In genomic region chr20:35568645-35569044, GRCh38 we compare ENCODE assay signal across 13 cellular contexts. TPM values are rescaled to one million over a fixed set of nuclear protein-coding genes. Genes with fewer than 3 reads are reported as not detected.
DNase-seq lines count a peak whose midpoint lies in the region; ATAC-seq, FAIRE-seq and TF ChIP-seq lines count a peak whose summit lies in the region.
"Had no signal": no experiment of that assay in that cellular context is flagged by ENCODE, and none has a peak within 500 bp of the region (broad histone marks: within the 10 kb centered on the region; RNA-seq: fewer than 3 reads in every experiment).

No MANE protein-coding gene starts in this region.

- peaks cover 5 to 8% of the 10 kb centered on the region in 2 donors for H3K36me3 Mint-ChIP-seq in naive B cell

- H3K4me1 Mint-ChIP-seq in naive B cell: peaks cover 0 to 4% (median 1%) of the 10 kb centered on the region in 3 donors

- H3K9me3 ChIP-seq in GM12878 (replicated peaks; ENCODE audit: control insufficient read depth, insufficient read depth, low read length): peaks cover 2% of the 10 kb centered on the region; the same call in 1 of the 3 replicates

- CTCF ChIA-PET in GM12878 (lab: Yijun Ruan, JAX): interaction anchor here (0.6 kb wide), 1 partner anchor 167 kb away, joined by 3 read pairs; no protein-coding TSS in a partner anchor

- POLR2A ChIA-PET in GM12878 (lab: Charles Lee): interaction anchor here (0.6 kb wide), 1 partner anchor 1158 kb away, joined by 6 read pairs; no protein-coding TSS in a partner anchor

- H3K9ac ChIP-seq in KMS-11: no peak overlapping the region
- no peak overlapping the region for H3K9ac ChIP-seq in GM12878 (ENCODE audit: control insufficient read depth, insufficient read depth, low read length)

- H3K9me3 Mint-ChIP-seq in naive B cell: peaks cover 0 to 22% (median 11%) of the 10 kb centered on the region in 7 donors

- no peaks in the 10 kb centered on the region for H3K36me3 ChIP-seq in KMS-11 (ENCODE audit: insufficient read depth)
- H3K36me3 ChIP-seq in GM12878 (ENCODE audit: control insufficient read depth in 2 of 2, insufficient read depth in 2 of 2, low read length in 1 of 2): no peaks in the 10 kb centered on the region
- H3K36me3 ChIP-seq: heart left ventricle had no signal

- no peaks in the 10 kb centered on the region for H3K27me3 ChIP-seq in KMS-11 (ENCODE audit: insufficient read depth, low read depth)
- no peaks in the 10 kb centered on the region for H3K27me3 ChIP-seq in GM12878 (replicated peaks in 1 of 2; ENCODE audit: control insufficient read depth in 2 of 2, insufficient read depth in 2 of 2, low read length in 1 of 2)
- H3K27me3 ChIP-seq: heart left ventricle had no signal

- no TSS peak for BruUV-seq in GM12878 (replicated peaks; lab: Mats Ljungman, UMichigan)

- no peak for TF ChIP-seq POLR2A in GM12878 (IDR thresholded peaks at IDR 0.05; ENCODE audit: low read depth, low read length)

- ATAC-seq in GM12878 (peak; percentile 63), naive B cell (ENCODE audit: low read depth in 2 of 2) (peak in 1 of 2 donors; percentile 45), HG03439 (IDR thresholded peaks at IDR 0.05; ENCODE audit: unreplicated experiment) (no peak)
- ATAC-seq: heart left ventricle had no signal

- RAD21 ChIA-PET in GM12878 (lab: Charles Lee; ENCODE audit: unreplicated experiment): interaction anchor here (0.8 to 1.0 kb wide), 2 partner anchors 51 to 316 kb away, joined by 4 read pairs; no protein-coding TSS in a partner anchor

- H3K4me3 ChIP-seq in KMS-11 (IDR thresholded peaks at IDR 0.05; ENCODE audit: insufficient read depth, low read depth, low read length): no peak overlapping the region
- H3K4me3 ChIP-seq in GM12878: no peak overlapping the region
- H3K4me3 ChIP-seq: heart left ventricle had no signal

- in situ Hi-C loops in GM12878 (cut with MboI): no loop called here

- no peaks in the 10 kb centered on the region for H4K20me1 ChIP-seq in KMS-11 (ENCODE audit: insufficient read depth)
- no peaks in the 10 kb centered on the region for H4K20me1 ChIP-seq in GM12878 (ENCODE audit: control insufficient read depth, insufficient read depth)

- intact Hi-C loops in GM12878 (cut with micrococcal nuclease; ENCODE audit: unreplicated experiment): no loop called here

- no peak for TF ChIP-seq EP300 in GM12878 (IDR thresholded peaks at IDR 0.05; ENCODE audit: borderline replicate concordance in 1 of 2, control insufficient read depth in 1 of 2, low read depth in 2 of 2, low read length in 2 of 2)

- H3K4me3 Mint-ChIP-seq in naive B cell: no peak overlapping the region

- DNase-seq in NCI-H2196 (lab: John Stamatoyannopoulos, UW; ENCODE audit: unreplicated experiment) (peak; percentile 28), NCI-H2196 treated with DMSO at 0.1 percent for 48 hours (lab: John Stamatoyannopoulos, UW; ENCODE audit: unreplicated experiment) (no peak), GM12878 (ENCODE audit: low read depth, low spot score) (no peak), naive B cell (peak; percentile 5), ecto neural progenitor cell (ENCODE audit: low spot score) (no peak)
- no peak for DNase-seq in stimulated activated CD4-positive, alpha-beta T cell treated with anti-CD3 and anti-CD28 coated beads, Interleukin-2, amount 100 ng/mL, for 24 hours
- DNase-seq: activated gamma-delta T cell, heart left ventricle, NCI-H1436 had no signal

- H3K27ac ChIP-seq in KMS-11 (no peak overlapping the region), GM12878 (ENCODE audit: control insufficient read depth, insufficient read depth) (no peak overlapping the region)
- H3K27ac ChIP-seq: heart left ventricle had no signal

- no peak for FAIRE-seq in GM12878 (lab: Jason Lieb, UNC)

- H3K27me3 Mint-ChIP-seq in naive B cell: peaks cover 0 to 9% (median 4%) of the 10 kb centered on the region in 3 donors

- H3K4me1 ChIP-seq in KMS-11 (ENCODE audit: low read depth, poor library complexity, severe bottlenecking) (peaks cover 5% of the 10 kb centered on the region), GM12878 (ENCODE audit: control insufficient read depth, insufficient read depth, low read length) (no peaks in the 10 kb centered on the region)
- H3K4me1 ChIP-seq: heart left ventricle had no signal

- TF ChIP-seq CTCF in KMS-11 (conservative IDR thresholded peaks at IDR 0.05; ENCODE audit: low read depth, low read length): peak; percentile 55
- peak; percentile 29 to 42 (median 37); a peak in 5 of 6 replicates for TF ChIP-seq CTCF in GM12878 (IDR thresholded peaks at IDR 0.05 in 2 of 3, conservative IDR thresholded peaks at IDR 0.05 in 1 of 3; ENCODE audit: control insufficient read depth in 2 of 3, extremely low read depth in 1 of 3, insufficient read depth in 1 of 3, low read depth in 3 of 3, low read length in 3 of 3)

- H3K4me2 ChIP-seq in KMS-11 (no peak overlapping the region), GM12878 (ENCODE audit: control insufficient read depth, insufficient read depth) (no peak overlapping the region)

- 0% methylated on average over 2 of the region's 2 CpGs for WGBS in GM12878 (ENCODE audit: insufficient coverage, insufficient replicate concordance, low lambda C conversion rate, missing lambda C conversion rate)

- H3K27ac Mint-ChIP-seq in naive B cell: peak overlapping the region in 1 of 6 donors; percentile 1

- H2AFZ ChIP-seq in KMS-11 (ENCODE audit: low read depth): no peak overlapping the region
- no peak overlapping the region for H2AFZ ChIP-seq in GM12878 (ENCODE audit: control insufficient read depth, low read depth, low read length)

- TF ChIP-seq RAD21 in GM12878 (IDR thresholded peaks at IDR 0.05; ENCODE audit: insufficient read depth, low read depth, low read length): peak; percentile 45; the same call in 1 of the 2 replicates

- SMC1A ChIA-PET in GM12878 (lab: Charles Lee; ENCODE audit: uncharacterized antibody, unreplicated experiment): no interaction called here

- no peaks in the 10 kb centered on the region for H3K79me2 ChIP-seq in KMS-11 (ENCODE audit: insufficient read depth, low read depth)
- no peaks in the 10 kb centered on the region for H3K79me2 ChIP-seq in GM12878 (ENCODE audit: control insufficient read depth, insufficient read depth, low read length)

TF ChIP-seq in GM12878, 131 proteins besides CTCF, POLR2A, EP300 and RAD21 (continues in another document):
- no peak for TF ChIP-seq POLR2AphosphoS2 (IDR thresholded peaks at IDR 0.05; ENCODE audit: low read depth, low read length)

RNA-seq across cellular contexts. Expression of gene ERGIC3, which starts 26.8 kb away (rescaled TPM):
- 81.3 and 83.1 TPM in 2 replicates for total RNA-seq in GM12878 (2013; cell fraction: nucleolus; rRNA removed)
- total RNA-seq in GM12878 (2014; rRNA removed) (119 and 121 TPM in 2 replicates), GM12878 (2014; rRNA removed; fragmentation: Illumina TruSeq; extraction: Trizol) (114 and 116 TPM in 2 replicates), GM12878 (2021) (142 and 149 TPM in 2 replicates)
- polyA plus RNA-seq in GM12878 (2011; ENCODE audit: low read depth): 250 TPM
- polyA plus RNA-seq in GM12878 (2011; rRNA removed) (132 and 210 TPM in 2 replicates), GM12878 (2014; fragmentation: Illumina TruSeq; extraction: Trizol) (143 and 148 TPM in 2 replicates), GM12878 (2014; fragmentation: Nextera tagmentation; extraction: Ambion mirVana) (100 to 1,000 TPM; 159 to 205 TPM), GM12878 (2014; rRNA removed) (129 and 130 TPM in 2 replicates), GM12878 (2016; fragmentation: Nextera tagmentation; extraction: Ambion mirVana) (100 to 1,000 TPM in 1 of 2 experiments, 10 to 100 TPM in 1; 90.4 to 101 TPM), naive B cell (ENCODE audit: low read depth in 6 of 6) (100 to 1,000 TPM; 103 to 141 (median 117) TPM)
- polyA plus RNA-seq in GM12878 (2011; cell fraction: cytosol; rRNA removed): 267 and 311 TPM in 2 replicates
- polyA plus RNA-seq in GM12878 (2011; cell fraction: nucleus; rRNA removed): 261 and 310 TPM in 2 replicates
- polyA plus RNA-seq in GM12878 (2012): 202 and 229 TPM in 2 replicates
- 253 and 261 TPM in 2 replicates for polyA minus RNA-seq in GM12878 (2011; rRNA and poly(A)+ RNA removed)
- polyA minus RNA-seq in GM12878 (2011; cell fraction: cytosol; rRNA and poly(A)+ RNA removed): 54.1 and 60.4 TPM in 2 replicates
- 30.6 and 48.4 TPM in 2 replicates for polyA minus RNA-seq in GM12878 (2011; cell fraction: nucleus; rRNA and poly(A)+ RNA removed)

RNA-seq across cellular contexts. Expression of gene C20orf173, which starts 39.2 kb away (rescaled TPM):
- total RNA-seq in GM12878 (2013; cell fraction: nucleolus; rRNA removed): not detected in 2 replicates
- total RNA-seq in GM12878 (2014; rRNA removed): not detected in 2 replicates
- not detected in 2 replicates for total RNA-seq in GM12878 (2014; rRNA removed; fragmentation: Illumina TruSeq; extraction: Trizol)
- not detected in 2 replicates for total RNA-seq in GM12878 (2021)
- polyA plus RNA-seq in GM12878 (2011; ENCODE audit: low read depth): not detected
- polyA plus RNA-seq in GM12878 (2011; rRNA removed): not detected in 2 replicates
- polyA plus RNA-seq in GM12878 (2011; cell fraction: cytosol; rRNA removed): not detected in 2 replicates
- not detected in 2 replicates for polyA plus RNA-seq in GM12878 (2011; cell fraction: nucleus; rRNA removed)
- not detected in 2 replicates for polyA plus RNA-seq in GM12878 (2012)
- not detected in 2 replicates for polyA plus RNA-seq in GM12878 (2014; fragmentation: Illumina TruSeq; extraction: Trizol)
- polyA plus RNA-seq in GM12878 (2014; fragmentation: Nextera tagmentation; extraction: Ambion mirVana): not detected
- polyA plus RNA-seq in GM12878 (2014; rRNA removed): not detected in 2 replicates
- polyA plus RNA-seq in GM12878 (2016; fragmentation: Nextera tagmentation; extraction: Ambion mirVana): not detected
- not detected in 2 replicates for polyA minus RNA-seq in GM12878 (2011; rRNA and poly(A)+ RNA removed)
- not detected in 2 replicates for polyA minus RNA-seq in GM12878 (2011; cell fraction: cytosol; rRNA and poly(A)+ RNA removed)
- not detected in 2 replicates for polyA minus RNA-seq in GM12878 (2011; cell fraction: nucleus; rRNA and poly(A)+ RNA removed)
- polyA plus RNA-seq in naive B cell (ENCODE audit: low read depth in 6 of 6): not detected
- total RNA-seq: heart left ventricle, urinary bladder had no signal
- polyA plus RNA-seq: BJ, heart left ventricle, urinary bladder had no signal

RNA-seq across cellular contexts. Expression of gene SPAG4, which starts 47.0 kb away (rescaled TPM):
- 7.6 and 10.3 TPM in 2 replicates for total RNA-seq in GM12878 (2013; cell fraction: nucleolus; rRNA removed)
- total RNA-seq in GM12878 (2014; rRNA removed): 3.1 and 3.5 TPM in 2 replicates
- total RNA-seq in GM12878 (2014; rRNA removed; fragmentation: Illumina TruSeq; extraction: Trizol): 2.0 and 2.1 TPM in 2 replicates
- 4.1 and 5.5 TPM in 2 replicates for total RNA-seq in GM12878 (2021)
- 5.1 TPM for polyA plus RNA-seq in GM12878 (2011; ENCODE audit: low read depth)
- polyA plus RNA-seq in GM12878 (2011; rRNA removed): 7.4 and 12.5 TPM in 2 replicates
- polyA plus RNA-seq in GM12878 (2011; cell fraction: cytosol; rRNA removed): 22.9 and 24.4 TPM in 2 replicates
- polyA plus RNA-seq in GM12878 (2011; cell fraction: nucleus; rRNA removed): 36.0 and 72.8 TPM in 2 replicates
- polyA plus RNA-seq in GM12878 (2012): 18.6 and 21.8 TPM in 2 replicates
- polyA plus RNA-seq in GM12878 (2014; fragmentation: Illumina TruSeq; extraction: Trizol): 0.27 and 0.90 TPM in 2 replicates
- 1 to 10 TPM; 1.6 to 2.4 TPM for polyA plus RNA-seq in GM12878 (2014; fragmentation: Nextera tagmentation; extraction: Ambion mirVana)
- 2.4 and 3.7 TPM in 2 replicates for polyA plus RNA-seq in GM12878 (2014; rRNA removed)
- 1 to 10 TPM; 1.6 to 3.5 TPM for polyA plus RNA-seq in GM12878 (2016; fragmentation: Nextera tagmentation; extraction: Ambion mirVana)
- polyA minus RNA-seq in GM12878 (2011; rRNA and poly(A)+ RNA removed): 5.4 and 11.1 TPM in 2 replicates
- 4.5 and 7.2 TPM in 2 replicates for polyA minus RNA-seq in GM12878 (2011; cell fraction: cytosol; rRNA and poly(A)+ RNA removed)
- polyA minus RNA-seq in GM12878 (2011; cell fraction: nucleus; rRNA and poly(A)+ RNA removed): 5.3 and 6.0 TPM in 2 replicates
- 1 to 10 TPM in 3 of 6 donors, under 1 TPM in 3; 0.29 to 1.5 (median 0.89) TPM for polyA plus RNA-seq in naive B cell (ENCODE audit: low read depth in 6 of 6)

Comparison
In these comparisons a context has a peak if more than half of its experiments do, and no peak if none do; other contexts are left out.
1. DNase-seq: peak in NCI-H2196 (single experiment) and naive B cell (single experiment); none in NCI-H2196 treated with DMSO at 0.1 percent for 48 hours (single experiment), GM12878 (single experiment), ecto neural progenitor cell (single experiment) and stimulated activated CD4-positive, alpha-beta T cell treated with anti-CD3 and anti-CD28 coated beads, Interleukin-2, amount 100 ng/mL, for 24 hours (0 of 2).